8 cellular contexts compared by ENCODE assay signal in genomic region chr16:3945751-3946603, GRCh38.
DNase-seq lines count a peak whose midpoint lies in the region; ATAC-seq, FAIRE-seq and TF ChIP-seq lines count a peak whose summit lies in the region.
"Had no signal": no experiment of that assay in that cellular context is flagged by ENCODE, and none has a peak within 500 bp of the region (broad histone marks: within the 10 kb centered on the region; RNA-seq: fewer than 3 reads in every experiment).

No MANE protein-coding gene starts in this region.

- CTCF ChIA-PET in WTC11 (lab: Charles Lee) = no interaction called here
- CTCF ChIA-PET in activated CD8-positive, alpha-beta T cell treated with anti-CD3 and anti-CD28 coated beads for 36 hours (lab: Charles Lee) = no interaction called here

- no peak for FAIRE-seq in GM19239 (lab: Jason Lieb, UNC)

- TF ChIP-seq POLR2A in testis (IDR thresholded peaks at IDR 0.05) = no peak

- no peak overlapping the region for H3K27ac Mint-ChIP-seq in WTC11
- no peak overlapping the region for H3K27ac Mint-ChIP-seq in activated CD8-positive, alpha-beta T cell treated with anti-CD3 and anti-CD28 coated beads for 36 hours

- no peak overlapping the region for H3K27ac ChIP-seq in testis

- DNase-seq in HT1080 (ENCODE audit: low read depth) = peak; percentile 89
- no peak for DNase-seq in WTC11 (ENCODE audit: low spot score)
- peak; percentile 53 for DNase-seq in left ventricle myocardium superior
- peak; percentile 68 for DNase-seq in testis
- no peak for DNase-seq in HuH-7.5 (ENCODE audit: low spot score)
- DNase-seq in GM19239 (ENCODE audit: insufficient read length, low spot score) = no peak
- no peak for DNase-seq in activated CD8-positive, alpha-beta T cell treated with anti-CD3 and anti-CD28 coated beads for 36 hours
- DNase-seq: NCI-H146 had no signal

- 50 to 51% methylated on average over 11 of the region's 11 CpGs for WGBS in testis, 2 donors

- H3K4me3 ChIP-seq in testis = no peak overlapping the region

- 0 out of 2 replicates have a peak, but pooled peaks have one; percentile 22 for ATAC-seq in WTC11
- ATAC-seq in left ventricle myocardium superior = no peak
- no peak for ATAC-seq in activated CD8-positive, alpha-beta T cell treated with anti-CD3 and anti-CD28 coated beads for 36 hours

- H3K27me3 ChIP-seq in testis = no peaks in the 10 kb centered on the region

- H3K4me3 Mint-ChIP-seq in WTC11 = no peak overlapping the region
- no peak overlapping the region for H3K4me3 Mint-ChIP-seq in activated CD8-positive, alpha-beta T cell treated with anti-CD3 and anti-CD28 coated beads for 36 hours

- H3K36me3 ChIP-seq in testis (ENCODE audit: low read depth, missing control alignments) = no peaks in the 10 kb centered on the region

- TF ChIP-seq CTCF in WTC11 (IDR thresholded peaks at IDR 0.05) = no peak
- TF ChIP-seq CTCF in testis (IDR thresholded peaks at IDR 0.05) = no peak
- TF ChIP-seq CTCF in activated CD8-positive, alpha-beta T cell treated with anti-CD3 and anti-CD28 coated beads for 36 hours (IDR thresholded peaks at IDR 0.05) = no peak

- peaks cover 9% of the 10 kb centered on the region for H3K36me3 Mint-ChIP-seq in WTC11
- H3K36me3 Mint-ChIP-seq in activated CD8-positive, alpha-beta T cell treated with anti-CD3 and anti-CD28 coated beads for 36 hours (ENCODE audit: low read depth) = no peaks in the 10 kb centered on the region

- H3K9me3 ChIP-seq in testis = no peaks in the 10 kb centered on the region

- no peaks in the 10 kb centered on the region for H3K4me1 Mint-ChIP-seq in WTC11
- no peaks in the 10 kb centered on the region for H3K4me1 Mint-ChIP-seq in activated CD8-positive, alpha-beta T cell treated with anti-CD3 and anti-CD28 coated beads for 36 hours (ENCODE audit: low read depth)

- POLR2A ChIA-PET in WTC11 (lab: Charles Lee) = no interaction called here
- POLR2A ChIA-PET in activated CD8-positive, alpha-beta T cell treated with anti-CD3 and anti-CD28 coated beads for 36 hours (lab: Charles Lee) = no interaction called here

- peaks cover 19% of the 10 kb centered on the region for H3K4me1 ChIP-seq in testis

- H3K27me3 Mint-ChIP-seq in WTC11 (ENCODE audit: low read depth) = 0 out of 2 replicates have a peak, but pooled peaks cover 2% of the 10 kb centered on the region
- H3K27me3 Mint-ChIP-seq in activated CD8-positive, alpha-beta T cell treated with anti-CD3 and anti-CD28 coated beads for 36 hours = peaks cover 3% of the 10 kb centered on the region

- peaks cover 18% of the 10 kb centered on the region for H3K9me3 Mint-ChIP-seq in WTC11
- peaks cover 1% of the 10 kb centered on the region for H3K9me3 Mint-ChIP-seq in activated CD8-positive, alpha-beta T cell treated with anti-CD3 and anti-CD28 coated beads for 36 hours

- intact Hi-C loops in left ventricle myocardium superior (cut with micrococcal nuclease) = no loop called here
- intact Hi-C loops in testis (cut with DNase I; ENCODE audit: low total_unique reads) = no loop called here
- intact Hi-C loops in activated CD8-positive, alpha-beta T cell treated with anti-CD3 and anti-CD28 coated beads for 36 hours (cut with micrococcal nuclease) = no loop called here

TF ChIP-seq in WTC11, 78 proteins besides CTCF, POLR2A, EP300 and RAD21:
- TF ChIP-seq MAX (CRISPR knock-in tag; IDR thresholded peaks at IDR 0.05) = no peak
- no peak for TF ChIP-seq FOXJ3 (CRISPR knock-in tag; IDR thresholded peaks at IDR 0.05; ENCODE audit: borderline replicate concordance)
- TF ChIP-seq MYBL2 (CRISPR knock-in tag; IDR thresholded peaks at IDR 0.05) = no peak

Comparison
In these comparisons a context has a peak if more than half of its experiments do, and no peak if none do; other contexts are left out.
1. DNase-seq: peak in HT1080 (single experiment), left ventricle myocardium superior (single experiment) and testis (single experiment); none in WTC11 (single experiment), HuH-7.5 (single experiment), GM19239 (single experiment) and activated CD8-positive, alpha-beta T cell treated with anti-CD3 and anti-CD28 coated beads for 36 hours (single experiment).